Comparison of ENCODE assay signal across 8 cellular contexts in the genomic region with DNA sequence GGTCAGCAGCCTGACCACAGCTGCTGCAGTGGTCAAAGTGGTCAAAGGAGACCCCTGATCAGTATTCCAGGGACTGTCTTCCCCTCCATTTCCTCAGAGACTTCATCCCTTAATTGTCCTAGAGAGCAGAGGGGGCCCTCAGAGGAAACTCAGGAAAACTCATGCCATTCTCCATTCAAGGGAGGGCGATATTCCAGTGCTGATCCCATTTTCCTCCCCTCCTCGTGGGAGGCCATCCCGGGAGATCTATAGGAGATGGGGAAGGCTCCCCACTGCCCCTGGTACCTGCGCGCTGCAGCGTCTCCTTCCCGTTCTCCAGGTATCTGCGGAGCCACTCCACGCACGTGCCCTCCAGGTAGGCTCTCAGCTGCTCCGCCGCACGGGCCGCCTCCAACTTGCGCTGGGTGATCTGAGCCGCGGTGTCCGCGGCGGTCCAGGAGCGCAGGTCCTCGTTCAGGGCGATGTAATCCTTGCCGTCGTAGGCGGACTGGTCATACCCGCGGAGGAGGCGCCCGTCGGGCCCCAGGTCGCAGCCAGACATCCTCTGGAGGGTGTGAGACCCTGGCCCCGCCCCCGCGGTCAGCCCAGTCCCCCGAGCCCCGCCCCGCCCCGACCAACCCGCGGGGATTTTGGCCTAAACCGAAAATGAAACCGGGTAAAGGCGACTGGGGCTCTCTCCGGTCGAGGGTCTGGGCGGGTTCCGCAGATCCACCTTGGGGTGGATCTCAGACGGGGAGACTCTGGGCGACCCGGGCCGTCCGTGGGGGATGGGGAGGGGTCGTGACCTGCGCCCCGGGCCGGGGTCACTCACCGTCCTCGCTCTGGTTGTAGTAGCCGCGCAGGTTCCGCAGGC. TPM values are rescaled to one million over a fixed set of nuclear protein-coding genes. Genes with fewer than 3 reads are reported as not detected.
DNase-seq lines count a peak whose midpoint lies in the region; ATAC-seq and TF ChIP-seq lines count a peak whose summit lies in the region.

No MANE protein-coding gene starts in this region.

- ATAC-seq in naive B cell (ENCODE audit: low read depth in 2 of 2), result peak; percentile 34
- ATAC-seq in HG03095 (IDR thresholded peaks at IDR 0.05; ENCODE audit: unreplicated experiment), result no peak

- DNase-seq in activated effector memory CD4-positive, alpha-beta T cell treated with anti-CD3 and anti-CD28 coated beads, Interleukin-2, amount 50 U/mL, for 16 hours, result peak; percentile 91
- DNase-seq in activated effector memory CD4-positive, alpha-beta T cell treated with Interleukin-2 at 50 U/mL for 16 hours, result no peak
- DNase-seq in activated CD8-positive, alpha-beta memory T cell treated with anti-CD3 and anti-CD28 coated beads for 4 hours (ENCODE audit: low read depth in 2 of 2), result peak; percentile 13 to 59
- peak; percentile 81 to 89 for DNase-seq in erythroblast (lab: John Stamatoyannopoulos, UW)
- DNase-seq in naive B cell, result peak; percentile 71
- peak in 14 of 49 donors; percentile 19 to 65 (median 36) for DNase-seq in substantia nigra (lab: John Stamatoyannopoulos, UW)

- peaks cover 53 to 70% (median 63%) of the 10 kb centered on the region in 3 donors for H3K4me1 Mint-ChIP-seq in naive B cell

- H3K27ac ChIP-seq in KMS-11, result peak overlapping the region; percentile 49; the same call in 1 of the 2 replicates
- peak overlapping the region; percentile 55 for H3K27ac ChIP-seq in substantia nigra (ENCODE audit: low read depth, low read length, poor library complexity, severe bottlenecking)

- H3K79me2 ChIP-seq in KMS-11 (ENCODE audit: insufficient read depth, low read depth), result no peaks in the 10 kb centered on the region

- peak overlapping the region; percentile 66; the same call in 1 of the 2 replicates for H3K9ac ChIP-seq in KMS-11

- H3K27me3 ChIP-seq in KMS-11 (ENCODE audit: insufficient read depth, low read depth), result no peaks in the 10 kb centered on the region

- peaks cover 4% of the 10 kb centered on the region for H3K4me1 ChIP-seq in KMS-11 (ENCODE audit: low read depth, poor library complexity, severe bottlenecking)

- no peak overlapping the region for H3K4me3 ChIP-seq in KMS-11 (IDR thresholded peaks at IDR 0.05; ENCODE audit: insufficient read depth, low read depth, low read length)

- H3K27me3 Mint-ChIP-seq in naive B cell, result peaks cover 0 to 8% (median 0%) of the 10 kb centered on the region in 3 donors

- H3K4me2 ChIP-seq in KMS-11, result no peak overlapping the region

- H2AFZ ChIP-seq in KMS-11 (ENCODE audit: low read depth), result no peak overlapping the region

- H3K4me3 Mint-ChIP-seq in naive B cell, result peak overlapping the region; percentile 90 to 99 (median 96)

- peaks cover 0 to 4% (median 0%) of the 10 kb centered on the region in 7 donors for H3K9me3 Mint-ChIP-seq in naive B cell

- H3K27ac Mint-ChIP-seq in naive B cell, result peak overlapping the region; percentile 91 to 100 (median 100)

- H3K36me3 ChIP-seq in KMS-11 (ENCODE audit: insufficient read depth), result no peaks in the 10 kb centered on the region

- no peak for TF ChIP-seq POLR2A in erythroblast (IDR thresholded peaks at IDR 0.05; ENCODE audit: low read length)

- no peak for TF ChIP-seq CTCF in KMS-11 (conservative IDR thresholded peaks at IDR 0.05; ENCODE audit: low read depth, low read length)

- H4K20me1 ChIP-seq in KMS-11 (ENCODE audit: insufficient read depth), result no peaks in the 10 kb centered on the region

- peaks cover 18 to 20% of the 10 kb centered on the region in 2 donors for H3K36me3 Mint-ChIP-seq in naive B cell

RNA-seq across cellular contexts. Expression of gene HLA-C, which starts 0.9 kb away (rescaled TPM):
- 1,000 to 10,000 TPM in 5 of 6 donors, 100 to 1,000 TPM in 1; 882 to 1,808 (median 1,469) TPM for polyA plus RNA-seq in naive B cell (ENCODE audit: low read depth in 6 of 6)
